In the genomic region with DNA sequence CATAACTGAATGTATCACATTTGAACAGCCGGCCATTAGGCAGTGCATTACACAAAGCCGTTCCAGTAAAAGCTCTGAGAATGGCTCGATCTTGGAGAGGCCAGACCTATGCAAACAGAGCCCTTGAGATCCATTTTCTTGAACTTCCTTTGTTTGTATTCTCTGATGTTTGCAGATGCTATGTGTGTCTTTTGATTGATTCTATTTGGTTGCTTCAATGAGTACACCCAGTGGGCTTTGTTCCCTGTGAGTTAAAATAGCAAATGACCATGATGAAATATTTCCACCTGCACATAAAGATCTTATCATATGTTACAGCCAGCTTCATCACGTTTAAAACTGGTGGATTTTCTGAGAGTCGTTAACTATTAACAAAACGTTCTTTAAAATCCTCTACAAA, we compare ENCODE assay signal across 1 cellular context.
TF ChIP-seq lines count a peak whose summit lies in the region.

No MANE protein-coding gene starts in this region.

TF ChIP-seq in WTC11, 78 proteins besides CTCF, POLR2A, EP300 and RAD21 (continued from another document):
- TF ChIP-seq, protein P1, sequence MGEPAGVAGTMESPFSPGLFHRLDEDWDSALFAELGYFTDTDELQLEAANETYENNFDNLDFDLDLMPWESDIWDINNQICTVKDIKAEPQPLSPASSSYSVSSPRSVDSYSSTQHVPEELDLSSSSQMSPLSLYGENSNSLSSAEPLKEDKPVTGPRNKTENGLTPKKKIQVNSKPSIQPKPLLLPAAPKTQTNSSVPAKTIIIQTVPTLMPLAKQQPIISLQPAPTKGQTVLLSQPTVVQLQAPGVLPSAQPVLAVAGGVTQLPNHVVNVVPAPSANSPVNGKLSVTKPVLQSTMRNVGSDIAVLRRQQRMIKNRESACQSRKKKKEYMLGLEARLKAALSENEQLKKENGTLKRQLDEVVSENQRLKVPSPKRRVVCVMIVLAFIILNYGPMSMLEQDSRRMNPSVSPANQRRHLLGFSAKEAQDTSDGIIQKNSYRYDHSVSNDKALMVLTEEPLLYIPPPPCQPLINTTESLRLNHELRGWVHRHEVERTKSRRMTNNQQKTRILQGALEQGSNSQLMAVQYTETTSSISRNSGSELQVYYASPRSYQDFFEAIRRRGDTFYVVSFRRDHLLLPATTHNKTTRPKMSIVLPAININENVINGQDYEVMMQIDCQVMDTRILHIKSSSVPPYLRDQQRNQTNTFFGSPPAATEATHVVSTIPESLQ (CRISPR knock-in tag; IDR thresholded peaks at IDR 0.05), result no peak
- no peak for TF ChIP-seq TP53 (CRISPR knock-in tag; IDR thresholded peaks at IDR 0.05)
- no peak for TF ChIP-seq ELF4 (CRISPR knock-in tag; IDR thresholded peaks at IDR 0.05; ENCODE audit: low read depth)
- no peak for TF ChIP-seq CREB1 (CRISPR knock-in tag; IDR thresholded peaks at IDR 0.05)
- TF ChIP-seq, protein P2, sequence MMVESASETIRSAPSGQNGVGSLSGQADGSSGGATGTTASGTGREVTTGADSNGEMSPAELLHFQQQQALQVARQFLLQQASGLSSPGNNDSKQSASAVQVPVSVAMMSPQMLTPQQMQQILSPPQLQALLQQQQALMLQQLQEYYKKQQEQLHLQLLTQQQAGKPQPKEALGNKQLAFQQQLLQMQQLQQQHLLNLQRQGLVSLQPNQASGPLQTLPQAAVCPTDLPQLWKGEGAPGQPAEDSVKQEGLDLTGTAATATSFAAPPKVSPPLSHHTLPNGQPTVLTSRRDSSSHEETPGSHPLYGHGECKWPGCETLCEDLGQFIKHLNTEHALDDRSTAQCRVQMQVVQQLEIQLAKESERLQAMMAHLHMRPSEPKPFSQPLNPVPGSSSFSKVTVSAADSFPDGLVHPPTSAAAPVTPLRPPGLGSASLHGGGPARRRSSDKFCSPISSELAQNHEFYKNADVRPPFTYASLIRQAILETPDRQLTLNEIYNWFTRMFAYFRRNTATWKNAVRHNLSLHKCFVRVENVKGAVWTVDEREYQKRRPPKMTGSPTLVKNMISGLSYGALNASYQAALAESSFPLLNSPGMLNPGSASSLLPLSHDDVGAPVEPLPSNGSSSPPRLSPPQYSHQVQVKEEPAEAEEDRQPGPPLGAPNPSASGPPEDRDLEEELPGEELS (CRISPR knock-in tag; IDR thresholded peaks at IDR 0.05), result no peak
- TF ChIP-seq, protein P3, sequence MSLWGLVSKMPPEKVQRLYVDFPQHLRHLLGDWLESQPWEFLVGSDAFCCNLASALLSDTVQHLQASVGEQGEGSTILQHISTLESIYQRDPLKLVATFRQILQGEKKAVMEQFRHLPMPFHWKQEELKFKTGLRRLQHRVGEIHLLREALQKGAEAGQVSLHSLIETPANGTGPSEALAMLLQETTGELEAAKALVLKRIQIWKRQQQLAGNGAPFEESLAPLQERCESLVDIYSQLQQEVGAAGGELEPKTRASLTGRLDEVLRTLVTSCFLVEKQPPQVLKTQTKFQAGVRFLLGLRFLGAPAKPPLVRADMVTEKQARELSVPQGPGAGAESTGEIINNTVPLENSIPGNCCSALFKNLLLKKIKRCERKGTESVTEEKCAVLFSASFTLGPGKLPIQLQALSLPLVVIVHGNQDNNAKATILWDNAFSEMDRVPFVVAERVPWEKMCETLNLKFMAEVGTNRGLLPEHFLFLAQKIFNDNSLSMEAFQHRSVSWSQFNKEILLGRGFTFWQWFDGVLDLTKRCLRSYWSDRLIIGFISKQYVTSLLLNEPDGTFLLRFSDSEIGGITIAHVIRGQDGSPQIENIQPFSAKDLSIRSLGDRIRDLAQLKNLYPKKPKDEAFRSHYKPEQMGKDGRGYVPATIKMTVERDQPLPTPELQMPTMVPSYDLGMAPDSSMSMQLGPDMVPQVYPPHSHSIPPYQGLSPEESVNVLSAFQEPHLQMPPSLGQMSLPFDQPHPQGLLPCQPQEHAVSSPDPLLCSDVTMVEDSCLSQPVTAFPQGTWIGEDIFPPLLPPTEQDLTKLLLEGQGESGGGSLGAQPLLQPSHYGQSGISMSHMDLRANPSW (CRISPR knock-in tag; conservative IDR thresholded peaks at IDR 0.05; ENCODE audit: low read depth), result no peak
- TF ChIP-seq MYBL2 (CRISPR knock-in tag; IDR thresholded peaks at IDR 0.05), result no peak
- no peak for TF ChIP-seq ETV6 (CRISPR knock-in tag; IDR thresholded peaks at IDR 0.05)
- TF ChIP-seq NR2C2 (CRISPR knock-in tag; IDR thresholded peaks at IDR 0.05), result no peak
- TF ChIP-seq KAT7 (CRISPR knock-in tag; IDR thresholded peaks at IDR 0.05; ENCODE audit: borderline replicate concordance), result no peak
